ENCODE assay signal across 15 cellular contexts in the genomic region with DNA sequence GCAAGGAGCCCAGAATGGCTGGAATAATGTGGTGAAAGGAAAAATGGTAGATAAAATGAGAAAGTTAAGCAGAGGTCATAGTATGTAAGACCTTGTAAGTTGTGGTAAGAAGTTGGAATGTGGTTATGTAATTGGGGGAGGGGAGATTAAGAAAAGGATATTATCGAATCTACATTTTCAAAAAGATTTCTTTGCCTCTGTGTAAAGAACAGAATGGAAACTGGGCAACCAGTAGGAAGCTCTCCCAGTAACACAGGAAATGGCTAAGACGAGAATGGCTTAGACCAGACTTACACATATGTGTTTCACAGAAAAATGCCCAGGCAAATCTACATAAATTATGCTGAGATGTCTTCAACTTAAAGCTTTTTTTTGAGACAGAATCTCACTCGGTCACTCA. TPM values are rescaled to one million over a fixed set of nuclear protein-coding genes. Genes with fewer than 3 reads are reported as not detected.
DNase-seq lines count a peak whose midpoint lies in the region; ATAC-seq and TF ChIP-seq lines count a peak whose summit lies in the region.
"Had no signal": no experiment of that assay in that cellular context is flagged by ENCODE, and none has a peak within 500 bp of the region (broad histone marks: within the 10 kb centered on the region; RNA-seq: fewer than 3 reads in every experiment).

No MANE protein-coding gene starts in this region.

- H3K27ac Mint-ChIP-seq in CD4-positive, alpha-beta T cell, result peak overlapping the region; percentile 64
- H3K27ac Mint-ChIP-seq in activated CD4-positive, alpha-beta memory T cell treated with anti-CD3 and anti-CD28 coated beads for 36 hours, result peak overlapping the region; percentile 20
- H3K27ac Mint-ChIP-seq: HFFc6 had no signal

- H3K36me3 Mint-ChIP-seq in CD4-positive, alpha-beta T cell (ENCODE audit: low read depth), result peaks cover 4% of the 10 kb centered on the region
- no peaks in the 10 kb centered on the region for H3K36me3 Mint-ChIP-seq in activated CD4-positive, alpha-beta memory T cell treated with anti-CD3 and anti-CD28 coated beads for 36 hours

- no peak overlapping the region for H3K27ac ChIP-seq in CD4-positive, alpha-beta T cell (ENCODE audit: low read depth, low read length)
- H3K27ac ChIP-seq: cardiac muscle cell, esophagus muscularis mucosa had no signal

- CTCF ChIA-PET in CD4-positive, alpha-beta T cell (lab: Charles Lee), result no interaction called here
- CTCF ChIA-PET in activated CD4-positive, alpha-beta memory T cell treated with anti-CD3 and anti-CD28 coated beads for 36 hours (lab: Charles Lee), result interaction anchor here (1.8 kb wide), 1 partner anchor 10 kb away, joined by 5 read pairs; no protein-coding TSS in a partner anchor

- no peak for TF ChIP-seq CTCF in CD4-positive, alpha-beta T cell (IDR thresholded peaks at IDR 0.05)

- H3K9me3 Mint-ChIP-seq in CD4-positive, alpha-beta T cell, result no peaks in the 10 kb centered on the region
- H3K9me3 Mint-ChIP-seq in activated CD4-positive, alpha-beta memory T cell treated with anti-CD3 and anti-CD28 coated beads for 36 hours, result no peaks in the 10 kb centered on the region
- H3K9me3 Mint-ChIP-seq: HFFc6 had no signal

- H3K4me3 Mint-ChIP-seq in CD4-positive, alpha-beta T cell, result peak overlapping the region; percentile 5
- H3K4me3 Mint-ChIP-seq in activated CD4-positive, alpha-beta memory T cell treated with anti-CD3 and anti-CD28 coated beads for 36 hours, result no peak overlapping the region
- H3K4me3 Mint-ChIP-seq: HFFc6 had no signal

- DNase-seq in CD4-positive, alpha-beta T cell, result no peak
- DNase-seq in activated CD4-positive, alpha-beta memory T cell treated with anti-CD3 and anti-CD28 coated beads for 36 hours, result no peak
- DNase-seq in iris pigment epithelial cell (ENCODE audit: low read depth) (peak; percentile 71), NOMO-1 treated with dmso at 0.1 percent for 144 hours (lab: John Stamatoyannopoulos, UW; ENCODE audit: unreplicated experiment) (no peak)
- DNase-seq: HFFc6, KBM-7, NCI-H2081, retina, T-helper 9 cell had no signal

- H3K27me3 Mint-ChIP-seq in CD4-positive, alpha-beta T cell, result no peaks in the 10 kb centered on the region
- no peaks in the 10 kb centered on the region for H3K27me3 Mint-ChIP-seq in activated CD4-positive, alpha-beta memory T cell treated with anti-CD3 and anti-CD28 coated beads for 36 hours

- intact Hi-C loops in CD4-positive, alpha-beta T cell (cut with DNase I, micrococcal nuclease), result no loop called here
- intact Hi-C loops in activated CD4-positive, alpha-beta memory T cell treated with anti-CD3 and anti-CD28 coated beads for 36 hours (cut with micrococcal nuclease), result no loop called here

- H3K4me1 Mint-ChIP-seq in CD4-positive, alpha-beta T cell (ENCODE audit: low read depth), result peaks cover 62% of the 10 kb centered on the region
- peaks cover 51% of the 10 kb centered on the region for H3K4me1 Mint-ChIP-seq in activated CD4-positive, alpha-beta memory T cell treated with anti-CD3 and anti-CD28 coated beads for 36 hours (ENCODE audit: low read depth)

- POLR2A ChIA-PET in CD4-positive, alpha-beta T cell (lab: Charles Lee), result interaction anchor here (1.8 kb wide), 1 partner anchor 66 kb away, joined by 6 read pairs; a partner anchor contains a TSS
- POLR2A ChIA-PET in activated CD4-positive, alpha-beta memory T cell treated with anti-CD3 and anti-CD28 coated beads for 36 hours (lab: Charles Lee), result interaction anchor here (1.4 kb wide), 1 partner anchor 11 kb away, joined by 3 read pairs; no protein-coding TSS in a partner anchor

- no peaks in the 10 kb centered on the region for H3K27me3 ChIP-seq in CD4-positive, alpha-beta T cell (ENCODE audit: control insufficient read depth, insufficient read depth, low read length)
- H3K27me3 ChIP-seq: cardiac muscle cell, esophagus muscularis mucosa had no signal

- no peaks in the 10 kb centered on the region for H3K9me3 ChIP-seq in CD4-positive, alpha-beta T cell (ENCODE audit: control insufficient read depth, low read length)
- H3K9me3 ChIP-seq: esophagus muscularis mucosa had no signal

- ATAC-seq in CD4-positive, alpha-beta T cell (ENCODE audit: poor library complexity), result no peak
- peak; percentile 46 for ATAC-seq in GM21526 (IDR thresholded peaks at IDR 0.05; ENCODE audit: low FRiP score, unreplicated experiment)
- ATAC-seq in GM21723 (IDR thresholded peaks at IDR 0.05; ENCODE audit: unreplicated experiment), result no peak
- ATAC-seq in HG02852 (IDR thresholded peaks at IDR 0.05; ENCODE audit: unreplicated experiment), result no peak
- no peak for ATAC-seq in HG02763 (IDR thresholded peaks at IDR 0.05; ENCODE audit: unreplicated experiment)

RNA-seq across cellular contexts. Expression of a gene that starts 13.2 kb away (rescaled TPM):
- total RNA-seq in CD4-positive, alpha-beta T cell, result 10 to 100 TPM; 39.6 to 39.8 TPM
- total RNA-seq in activated CD4-positive, alpha-beta memory T cell treated with anti-CD3 and anti-CD28 coated beads for 36 hours, result 10 to 100 TPM; 44.7 to 47.6 TPM

RNA-seq across cellular contexts. Expression of a gene that starts 42.0 kb away (rescaled TPM):
- total RNA-seq in CD4-positive, alpha-beta T cell, result 10 to 100 TPM; 12.4 to 13.1 TPM
- total RNA-seq in activated CD4-positive, alpha-beta memory T cell treated with anti-CD3 and anti-CD28 coated beads for 36 hours, result 10 to 100 TPM; 81.6 to 89.2 TPM

Comparison
In these comparisons a context has a peak if more than half of its experiments do, and no peak if none do; other contexts are left out.
1. RNA of a gene that starts 42.0 kb away (total RNA-seq): 81.6 to 89.2 TPM in activated CD4-positive, alpha-beta memory T cell treated with anti-CD3 and anti-CD28 coated beads for 36 hours; 12.4 to 13.1 TPM in CD4-positive, alpha-beta T cell; every median in the first group is over 4 times any median in the second.